ENCODE assay signal across 20 cellular contexts in genomic region chr9:18405240-18405639, GRCh38.
DNase-seq lines count a peak whose midpoint lies in the region; ATAC-seq, FAIRE-seq and TF ChIP-seq lines count a peak whose summit lies in the region.
"Had no signal": no experiment of that assay in that cellular context is flagged by ENCODE, and none has a peak within 500 bp of the region (broad histone marks: within the 10 kb centered on the region; RNA-seq: fewer than 3 reads in every experiment).

No MANE protein-coding gene starts in this region.

- H4K5ac ChIP-seq in H9 (ENCODE audit: insufficient read length, low read depth, low read length): no peak overlapping the region

- no peak overlapping the region for H2AK5ac ChIP-seq in H9 (ENCODE audit: insufficient read length, low read length)

- no peak overlapping the region for H3K27ac Mint-ChIP-seq in H9
- H3K27ac Mint-ChIP-seq: activated naive CD4-positive, alpha-beta T cell treated with anti-CD3 and anti-CD28 coated beads, Interleukin-2, amount 10 ng/mL, durations not matched to agents 7 days and 5 days had no signal

- no peak overlapping the region for H3T11ph ChIP-seq in H9 (ENCODE audit: low read length)

- no peaks in the 10 kb centered on the region for H3K36me3 Mint-ChIP-seq in H9 (ENCODE audit: insufficient read depth in 1 of 3, low read depth in 3 of 3)
- H3K36me3 Mint-ChIP-seq: activated naive CD4-positive, alpha-beta T cell treated with anti-CD3 and anti-CD28 coated beads, Interleukin-2, amount 10 ng/mL, durations not matched to agents 7 days and 5 days had no signal

- no peak overlapping the region for H2BK12ac ChIP-seq in H9 (ENCODE audit: insufficient read length, low read depth, low read length)

- H3K27ac ChIP-seq in H9 (ENCODE audit: insufficient read length, low read depth, low read length) (no peak overlapping the region), PC-3 (ENCODE audit: low read length) (no peak overlapping the region), MM.1S (ENCODE audit: low read length) (no peak overlapping the region)
- H3K27ac ChIP-seq: coronary artery, pancreas, PC-9, stomach had no signal

- H3K18ac ChIP-seq in H9 (ENCODE audit: insufficient read length, low read depth, low read length): peak overlapping the region; percentile 27

- no peaks in the 10 kb centered on the region for H3K79me2 ChIP-seq in H9 (ENCODE audit: insufficient read depth, low read length)
- no peaks in the 10 kb centered on the region for H3K79me2 ChIP-seq in PC-3 (ENCODE audit: low read length)
- no peaks in the 10 kb centered on the region for H3K79me2 ChIP-seq in MM.1S (ENCODE audit: low read length)

- H3K79me1 ChIP-seq in H9 (ENCODE audit: insufficient read depth, low read depth, low read length, poor library complexity, severe bottlenecking): no peaks in the 10 kb centered on the region

- H2BK5ac ChIP-seq in H9 (ENCODE audit: insufficient read length, low read length): no peak overlapping the region

- H4K91ac ChIP-seq in H9 (ENCODE audit: insufficient read length, low read depth, low read length): no peak overlapping the region

- H3K4ac ChIP-seq in H9 (ENCODE audit: low read depth, low read length): no peak overlapping the region

- no CpG with 5 or more reads among the region's 3 CpGs for WGBS in H9 (ENCODE audit: extremely low coverage, insufficient read length, low lambda C conversion rate)

- no peaks in the 10 kb centered on the region for H3K9me3 ChIP-seq in H9 (ENCODE audit: control insufficient read depth, low read depth, low read length)
- no peaks in the 10 kb centered on the region for H3K9me3 ChIP-seq in PC-3 (ENCODE audit: low read length)
- no peaks in the 10 kb centered on the region for H3K9me3 ChIP-seq in MM.1S (replicated peaks; ENCODE audit: insufficient read depth, low read length)
- H3K9me3 ChIP-seq: pancreas, stomach had no signal

- no peak for ATAC-seq in PC-3
- ATAC-seq: GM12878, pancreas, sciatic nerve had no signal

- H3K9me2 ChIP-seq in PC-3 (replicated peaks; ENCODE audit: low read length) (no peaks in the 10 kb centered on the region), MM.1S (replicated peaks; ENCODE audit: insufficient read depth, low read length) (no peaks in the 10 kb centered on the region)

- no peaks in the 10 kb centered on the region for H3K23me2 ChIP-seq in H9 (ENCODE audit: insufficient read length, low read depth, low read length, poor library complexity, severe bottlenecking)

- TF ChIP-seq CTCF in H9 (conservative IDR thresholded peaks at IDR 0.05) (no peak), PC-3 (conservative IDR thresholded peaks at IDR 0.05; ENCODE audit: low read depth, low read length) (no peak), epithelial cell of esophagus (IDR thresholded peaks at IDR 0.05; ENCODE audit: insufficient read depth, low read depth, low read length, missing control alignments) (no peak), MM.1S (IDR thresholded peaks at IDR 0.05; ENCODE audit: low read length) (no peak)

- CTCF ChIA-PET in PC-3 (lab: Charles Lee): no interaction called here

- H4K20me1 ChIP-seq in H9 (ENCODE audit: control insufficient read depth, insufficient read depth, insufficient read length) (no peaks in the 10 kb centered on the region), PC-3 (ENCODE audit: low read length) (no peaks in the 10 kb centered on the region), MM.1S (ENCODE audit: insufficient read depth, low read length) (no peaks in the 10 kb centered on the region)

- H2BK15ac ChIP-seq in H9 (ENCODE audit: low read depth, low read length): no peak overlapping the region; the same call in 1 of the 2 replicates

- H3K36me3 ChIP-seq in PC-3 (ENCODE audit: low read depth, low read length) (no peaks in the 10 kb centered on the region), MM.1S (replicated peaks; ENCODE audit: insufficient read depth, low read length) (no peaks in the 10 kb centered on the region)
- H3K36me3 ChIP-seq: pancreas, stomach had no signal

- no peak for FAIRE-seq in GM12891 (lab: Jason Lieb, UNC)
- FAIRE-seq: GM12878, pancreas had no signal

- no peak overlapping the region for H3K23ac ChIP-seq in H9 (ENCODE audit: insufficient read length, low read depth, low read length)

- intact Hi-C loops in PC-3 (cut with micrococcal nuclease): no loop called here

- H3K14ac ChIP-seq in H9 (ENCODE audit: insufficient read depth, low read length): no peak overlapping the region

- H3K4me3 Mint-ChIP-seq in H9: no peak overlapping the region
- H3K4me3 Mint-ChIP-seq: activated naive CD4-positive, alpha-beta T cell treated with anti-CD3 and anti-CD28 coated beads, Interleukin-2, amount 10 ng/mL, durations not matched to agents 7 days and 5 days had no signal

- H3K4me1 Mint-ChIP-seq in H9: peaks cover 0 to 3% of the 10 kb centered on the region in 2 experiments; a peak in 1 of 4 replicates
- H3K4me1 Mint-ChIP-seq: activated naive CD4-positive, alpha-beta T cell treated with anti-CD3 and anti-CD28 coated beads, Interleukin-2, amount 10 ng/mL, durations not matched to agents 7 days and 5 days had no signal

- no peaks in the 10 kb centered on the region for H3K27me3 Mint-ChIP-seq in H9 (ENCODE audit: low read depth)
- H3K27me3 Mint-ChIP-seq: activated naive CD4-positive, alpha-beta T cell treated with anti-CD3 and anti-CD28 coated beads, Interleukin-2, amount 10 ng/mL, durations not matched to agents 7 days and 5 days had no signal

- H3K4me3 ChIP-seq in PC-3 (ENCODE audit: low read length) (no peak overlapping the region), epithelial cell of esophagus (ENCODE audit: low read length) (no peak overlapping the region), MM.1S (ENCODE audit: low read length) (no peak overlapping the region)
- H3K4me3 ChIP-seq: coronary artery, GM12878, pancreas, PC-9, stomach had no signal

- H2BK20ac ChIP-seq in H9 (ENCODE audit: low read depth, low read length, poor library complexity, severe bottlenecking): no peak overlapping the region

- no peak overlapping the region for H3K56ac ChIP-seq in H9 (ENCODE audit: insufficient read length, low read depth, low read length)

- no peak overlapping the region for H2BK120ac ChIP-seq in H9 (ENCODE audit: low read depth, low read length, poor library complexity, severe bottlenecking)

- no peak overlapping the region for H2AFZ ChIP-seq in H9 (ENCODE audit: low read length)
- H2AFZ ChIP-seq in PC-3 (ENCODE audit: low read length): no peak overlapping the region
- H2AFZ ChIP-seq in MM.1S (ENCODE audit: low read length): no peak overlapping the region
- H2AFZ ChIP-seq: PC-9 had no signal

- DNase-seq in AG08395 (ENCODE audit: low spot score) (peak; percentile 65), H9 (no peak), PC-3 (peak; percentile 8), epithelial cell of esophagus (ENCODE audit: low read depth) (peak; percentile 33), NCI-H524 (lab: John Stamatoyannopoulos, UW) (no peak), MM.1S (no peak), COLO668 (lab: John Stamatoyannopoulos, UW; ENCODE audit: unreplicated experiment) (no peak), GM12891 (ENCODE audit: insufficient read length, low spot score) (no peak)
- DNase-seq: activated naive CD4-positive, alpha-beta T cell treated with anti-CD3 and anti-CD28 coated beads, Interleukin-2, amount 10 ng/mL, durations not matched to agents 7 days and 5 days; GOT3; Karpas-422; NCI-H1436 treated with DMSO at 0.1 percent for 48 hours; NCI-H526 treated with DMSO at 0.1 percent for 48 hours; pancreas; PC-9; stimulated activated CD4-positive, alpha-beta T cell treated with anti-CD3 and anti-CD28 coated beads, Interleukin-1b, Interleukin-23, amount 100 ng/mL, for 48 hours; stomach had no signal

- H3K27me3 ChIP-seq in H9 (ENCODE audit: insufficient read depth, low read length): no peaks in the 10 kb centered on the region
- H3K27me3 ChIP-seq in PC-3 (ENCODE audit: low read length): no peaks in the 10 kb centered on the region
- no peaks in the 10 kb centered on the region for H3K27me3 ChIP-seq in MM.1S (replicated peaks; ENCODE audit: insufficient read depth, low read length)
- H3K27me3 ChIP-seq: pancreas, stomach had no signal

- no peak overlapping the region for H3K9ac ChIP-seq in H9 (ENCODE audit: extremely low read depth, insufficient read length, low read length)
- H3K9ac ChIP-seq in PC-3 (ENCODE audit: low read length): no peak overlapping the region
- H3K9ac ChIP-seq in MM.1S (ENCODE audit: low read length): no peak overlapping the region

- no peak for TF ChIP-seq POLR2A in GM12891 (IDR thresholded peaks at IDR 0.05; ENCODE audit: low read depth, low read length)

- no TSS peak for BruUV-seq in PC-3 (replicated peaks; lab: Mats Ljungman, UMichigan)

- POLR2A ChIA-PET in PC-3 (lab: Charles Lee; ENCODE audit: unreplicated experiment): no interaction called here

- H4K8ac ChIP-seq in H9 (replicated peaks; ENCODE audit: insufficient read length, low read depth, low read length): peak overlapping the region; percentile 55

- H3K9me3 Mint-ChIP-seq in H9: no peaks in the 10 kb centered on the region
- H3K9me3 Mint-ChIP-seq: activated naive CD4-positive, alpha-beta T cell treated with anti-CD3 and anti-CD28 coated beads, Interleukin-2, amount 10 ng/mL, durations not matched to agents 7 days and 5 days had no signal

- H3K4me2 ChIP-seq in H9 (ENCODE audit: insufficient read depth, insufficient read length, low read length): no peak overlapping the region
- H3K4me2 ChIP-seq in PC-3 (ENCODE audit: low read length): no peak overlapping the region
- H3K4me2 ChIP-seq in MM.1S (ENCODE audit: low read depth, low read length): no peak overlapping the region
- H3K4me2 ChIP-seq: PC-9 had no signal

- H3F3A ChIP-seq in PC-3 (ENCODE audit: low read length, unreplicated experiment) (no peaks in the 10 kb centered on the region), MM.1S (ENCODE audit: insufficient read depth, low read length) (no peaks in the 10 kb centered on the region)

- H3K4me1 ChIP-seq in H9 (ENCODE audit: insufficient read depth, low read length) (no peaks in the 10 kb centered on the region; the same call in 1 of the 2 replicates), PC-3 (ENCODE audit: insufficient read depth, low read length) (no peaks in the 10 kb centered on the region), MM.1S (ENCODE audit: low read length) (no peaks in the 10 kb centered on the region)
- H3K4me1 ChIP-seq: pancreas, stomach had no signal

TF ChIP-seq in GM12891, 5 proteins besides CTCF, POLR2A, EP300 and RAD21:
- no peak for TF ChIP-seq SPI1 (IDR thresholded peaks at IDR 0.05; ENCODE audit: low read depth, low read length)
- no peak for TF ChIP-seq POLR2AphosphoS5 (IDR thresholded peaks at IDR 0.05; ENCODE audit: low read depth, low read length)
- no peak for TF ChIP-seq TAF1 (IDR thresholded peaks at IDR 0.05; ENCODE audit: low read depth, low read length)

Comparison
In these comparisons a context has a peak if more than half of its experiments do, and no peak if none do; other contexts are left out.
1. DNase-seq: peak in AG08395 (single experiment), PC-3 (single experiment) and epithelial cell of esophagus (single experiment); none in H9 (single experiment), NCI-H524 (0 of 2), MM.1S (single experiment), COLO668 (single experiment) and GM12891 (single experiment).